1 cellular context compared by ENCODE assay signal in genomic region chr1:229558460-229559335, GRCh38.
TF ChIP-seq lines count a peak whose summit lies in the region.

Gene ABCB10, minus strand, starts transcription at chr1:229558707. Its CDS starts 55 bp downstream, at chr1:229558652.

TF ChIP-seq in K562, 482 proteins besides CTCF, POLR2A, EP300 and RAD21 (continued from another document and continues in another):
- 0 out of 2 replicates have a peak, but pooled peaks have one; percentile 58 for TF ChIP-seq E2F5 (CRISPR knock-in tag; IDR thresholded peaks at IDR 0.05)
- peak; percentile 91 for TF ChIP-seq CXXC5 (CRISPR knock-in tag; IDR thresholded peaks at IDR 0.05)
- peak; percentile 12; the same call in 1 of the 2 replicates for TF ChIP-seq STAT6 (CRISPR knock-in tag; IDR thresholded peaks at IDR 0.05)
- TF ChIP-seq THAP12 (CRISPR knock-in tag; IDR thresholded peaks at IDR 0.05): peak; percentile 52; the same call in 1 of the 2 replicates
- TF ChIP-seq RBM25 (IDR thresholded peaks at IDR 0.05; ENCODE audit: low read depth, low read length, severe bottlenecking): peak; percentile 46
- TF ChIP-seq SIN3B (IDR thresholded peaks at IDR 0.05; ENCODE audit: low read depth): peak; percentile 70
- TF ChIP-seq E2F4 (CRISPR knock-in tag; IDR thresholded peaks at IDR 0.05; ENCODE audit: low read depth): peak; percentile 44; the same call in 1 of the 2 replicates
- TF ChIP-seq ELF2 (CRISPR knock-in tag; IDR thresholded peaks at IDR 0.05): no peak; the same call in 1 of the 2 replicates
- peak; percentile 82 for TF ChIP-seq ETS1 (conservative IDR thresholded peaks at IDR 0.05; ENCODE audit: control insufficient read depth, low read depth, low read length)
- TF ChIP-seq JUN (IDR thresholded peaks at IDR 0.05; ENCODE audit: borderline replicate concordance, low read depth, low read length): peak; percentile 64; the same call in 1 of the 2 replicates
- peak; percentile 65; the same call in 1 of the 2 replicates for TF ChIP-seq JUN (CRISPR knock-in tag; IDR thresholded peaks at IDR 0.05; ENCODE audit: borderline replicate concordance)
- peak in 1 of 2 experiments; percentile 69; a peak in 1 of 4 replicates for TF ChIP-seq BCLAF1 (IDR thresholded peaks at IDR 0.05; ENCODE audit: borderline replicate concordance in 1 of 2, control insufficient read depth in 1 of 2, low read depth in 2 of 2, low read length in 1 of 2)
- TF ChIP-seq HMG20A (CRISPR knock-in tag; conservative IDR thresholded peaks at IDR 0.05): no peak
- TF ChIP-seq NCOA2 (IDR thresholded peaks at IDR 0.05; ENCODE audit: partially characterized antibody in 2 of 2): peak in 1 of 2 experiments; percentile 94
- peak; percentile 96 for TF ChIP-seq MTA3 (IDR thresholded peaks at IDR 0.05; ENCODE audit: borderline replicate concordance)
- peak in 1 of 2 experiments; percentile 52; a peak in 1 of 4 replicates for TF ChIP-seq KDM1A (IDR thresholded peaks at IDR 0.05)
- TF ChIP-seq TAF9B (IDR thresholded peaks at IDR 0.05; ENCODE audit: partially characterized antibody): peak; percentile 53
- no peak for TF ChIP-seq E2F3 (CRISPR knock-in tag; IDR thresholded peaks at IDR 0.05)
- peak; percentile 97 for TF ChIP-seq VEZF1 (CRISPR knock-in tag; IDR thresholded peaks at IDR 0.05)
- TF ChIP-seq PCBP1 (IDR thresholded peaks at IDR 0.05; ENCODE audit: low read depth, low read length, poor library complexity, severe bottlenecking): peak; percentile 61
- no peak for TF ChIP-seq PTBP1 (IDR thresholded peaks at IDR 0.05; ENCODE audit: low read depth, low read length)
- TF ChIP-seq SOX6 (IDR thresholded peaks at IDR 0.05): peak; percentile 52; the same call in 1 of the 2 replicates
- no peak for TF ChIP-seq ATF3 (IDR thresholded peaks at IDR 0.05)
- TF ChIP-seq ATF3 (CRISPR knock-in tag; conservative IDR thresholded peaks at IDR 0.05): peak; percentile 53; the same call in 1 of the 2 replicates
- no peak for TF ChIP-seq KLF10 (CRISPR knock-in tag; IDR thresholded peaks at IDR 0.05)
- no peak for TF ChIP-seq PYGO2 (tag; IDR thresholded peaks at IDR 0.05)
- TF ChIP-seq SIN3A (IDR thresholded peaks at IDR 0.05; ENCODE audit: borderline replicate concordance in 2 of 2, control insufficient read depth in 1 of 2, low read depth in 2 of 2, low read length in 2 of 2): peak; percentile 59 to 93
- TF ChIP-seq HDAC8 (tag; IDR thresholded peaks at IDR 0.05): 0 out of 2 replicates have a peak, but pooled peaks have one; percentile 35
- TF ChIP-seq GATAD2B (IDR thresholded peaks at IDR 0.05; ENCODE audit: borderline replicate concordance): peak; percentile 97
- peak; percentile 100 for TF ChIP-seq HNRNPL (IDR thresholded peaks at IDR 0.05; ENCODE audit: low read depth, low read length)
- TF ChIP-seq ZSCAN32 (CRISPR knock-in tag; IDR thresholded peaks at IDR 0.05): no peak
- no peak for TF ChIP-seq SPI1 (IDR thresholded peaks at IDR 0.05; ENCODE audit: borderline replicate concordance, low read depth, low read length)
- TF ChIP-seq ZNF740 (CRISPR knock-in tag; IDR thresholded peaks at IDR 0.05): peak; percentile 92
- TF ChIP-seq ZNF740 (tag; IDR thresholded peaks at IDR 0.05): 0 out of 4 replicates have a peak, but pooled peaks of 1 of the 2 experiments have one; percentile 29
- TF ChIP-seq FOXM1 (IDR thresholded peaks at IDR 0.05; ENCODE audit: low read depth): peak; percentile 73
- TF ChIP-seq FOXM1 (CRISPR knock-in tag; IDR thresholded peaks at IDR 0.05; ENCODE audit: low read depth): peak; percentile 29; the same call in 1 of the 2 replicates
- TF ChIP-seq FOXP1 (CRISPR knock-in tag; IDR thresholded peaks at IDR 0.05): peak; percentile 93; the same call in 1 of the 2 replicates
- TF ChIP-seq ZFP91 (CRISPR knock-in tag; IDR thresholded peaks at IDR 0.05): no peak; the same call in 1 of the 2 replicates
- peak; percentile 31; the same call in 1 of the 2 replicates for TF ChIP-seq ARID2 (IDR thresholded peaks at IDR 0.05)
- peak; percentile 78; the same call in 1 of the 2 replicates for TF ChIP-seq ZNF511 (CRISPR knock-in tag; IDR thresholded peaks at IDR 0.05)
- TF ChIP-seq YY1 (IDR thresholded peaks at IDR 0.05; ENCODE audit: borderline replicate concordance in 1 of 3, control insufficient read depth in 1 of 3, extremely low read depth in 1 of 3, insufficient read depth in 3 of 3, insufficient read length in 1 of 3, insufficient replicate concordance in 2 of 3, low read depth in 1 of 3, low read length in 2 of 3): peak; percentile 41 to 89 (median 80)
- TF ChIP-seq GTF2B (IDR thresholded peaks at IDR 0.05; ENCODE audit: extremely low read depth, insufficient read length): no peak
- TF ChIP-seq SIRT6 (IDR thresholded peaks at IDR 0.05; ENCODE audit: low read depth, low read length): no peak
